1 cellular context compared by ENCODE assay signal in genomic region chr17:32349854-32350661, GRCh38.
TF ChIP-seq lines count a peak whose summit lies in the region.

Gene ZNF207, plus strand, starts transcription at chr17:32350157. Its CDS starts 129 bp downstream, at chr17:32350286.

TF ChIP-seq in HepG2, 621 proteins besides CTCF, POLR2A, EP300 and RAD21 (continued from another document and continues in another):
- TF ChIP-seq ZNF770 (CRISPR knock-in tag; IDR thresholded peaks at IDR 0.05) (0 out of 2 replicates have a peak, but pooled peaks have one; percentile 26), GABPA (IDR thresholded peaks at IDR 0.05; ENCODE audit: low read depth, low read length) (no peak), GABPA (CRISPR knock-in tag; IDR thresholded peaks at IDR 0.05; ENCODE audit: low read depth) (peak; percentile 66; the same call in 1 of the 2 replicates), E2F1 (CRISPR knock-in tag; IDR thresholded peaks at IDR 0.05) (peak; percentile 47; the same call in 1 of the 2 replicates), GATA4 (IDR thresholded peaks at IDR 0.05; ENCODE audit: borderline replicate concordance, low read depth) (peak; percentile 11; the same call in 1 of the 2 replicates), SNAPC2 (CRISPR knock-in tag; IDR thresholded peaks at IDR 0.05) (0 out of 2 replicates have a peak, but pooled peaks have one; percentile 20), ZFP37 (CRISPR knock-in tag; IDR thresholded peaks at IDR 0.05; ENCODE audit: borderline replicate concordance) (no peak), ZNF556 (CRISPR knock-in tag; IDR thresholded peaks at IDR 0.05; ENCODE audit: borderline replicate concordance) (no peak), FOXO4 (CRISPR knock-in tag; conservative IDR thresholded peaks at IDR 0.05) (0 out of 2 replicates have a peak, but pooled peaks have one; percentile 72), MIXL1 (CRISPR knock-in tag; IDR thresholded peaks at IDR 0.05) (0 out of 2 replicates have a peak, but pooled peaks have one; percentile 52), ZNF331 (CRISPR knock-in tag; IDR thresholded peaks at IDR 0.05) (peak; percentile 53), ZBTB21 (CRISPR knock-in tag; IDR thresholded peaks at IDR 0.05) (no peak), ZNF761 (CRISPR knock-in tag; conservative IDR thresholded peaks at IDR 0.05) (no peak), SALL2 (CRISPR knock-in tag; IDR thresholded peaks at IDR 0.05) (no peak; the same call in 1 of the 2 replicates), ZNF609 (CRISPR knock-in tag; IDR thresholded peaks at IDR 0.05; ENCODE audit: borderline replicate concordance) (no peak; the same call in 1 of the 2 replicates), HCFC1 (IDR thresholded peaks at IDR 0.05; ENCODE audit: low read depth, low read length) (peak; percentile 50; the same call in 1 of the 2 replicates), HNRNPL (IDR thresholded peaks at IDR 0.05; ENCODE audit: low read depth, low read length) (peak; percentile 59; the same call in 1 of the 2 replicates), ZNF792 (CRISPR knock-in tag; IDR thresholded peaks at IDR 0.05) (0 out of 2 replicates have a peak, but pooled peaks have one; percentile 22), ATAD3A (CRISPR knock-in tag; IDR thresholded peaks at IDR 0.05) (no peak), TRIM24 (CRISPR knock-in tag; IDR thresholded peaks at IDR 0.05) (no peak), ZNF335 (CRISPR knock-in tag; IDR thresholded peaks at IDR 0.05) (no peak; the same call in 1 of the 2 replicates), FIP1L1 (IDR thresholded peaks at IDR 0.05; ENCODE audit: borderline replicate concordance, insufficient read depth, low read depth, low read length) (no peak), DMTF1 (CRISPR knock-in tag; IDR thresholded peaks at IDR 0.05) (no peak), CERS6 (CRISPR knock-in tag; IDR thresholded peaks at IDR 0.05) (no peak), LCORL (IDR thresholded peaks at IDR 0.05) (peak; percentile 68), LCORL (CRISPR knock-in tag; IDR thresholded peaks at IDR 0.05) (no peak), U2AF1 (optimal IDR thresholded peaks at IDR 0.05; ENCODE audit: low read depth, low read length) (no peak), GFI1 (CRISPR knock-in tag; IDR thresholded peaks at IDR 0.05; ENCODE audit: borderline replicate concordance) (no peak), KMT2B (CRISPR knock-in tag; IDR thresholded peaks at IDR 0.05) (peak; percentile 37; the same call in 1 of the 2 replicates), ZGPAT (CRISPR knock-in tag; IDR thresholded peaks at IDR 0.05) (peak; percentile 74; the same call in 1 of the 2 replicates), PATZ1 (CRISPR knock-in tag; IDR thresholded peaks at IDR 0.05) (no peak), SETDB1 (CRISPR knock-in tag; IDR thresholded peaks at IDR 0.05; ENCODE audit: borderline replicate concordance) (no peak), ZNF879 (CRISPR knock-in tag; IDR thresholded peaks at IDR 0.05) (no peak), DZIP1 (CRISPR knock-in tag; IDR thresholded peaks at IDR 0.05) (no peak), MAFF (IDR thresholded peaks at IDR 0.05; ENCODE audit: low read depth, low read length) (no peak), MTERF4 (CRISPR knock-in tag; IDR thresholded peaks at IDR 0.05) (peak; percentile 80), KDM1A (CRISPR knock-in tag; IDR thresholded peaks at IDR 0.05) (no peak), ZNF569 (CRISPR knock-in tag; IDR thresholded peaks at IDR 0.05; ENCODE audit: borderline replicate concordance) (no peak), ZFP36 (IDR thresholded peaks at IDR 0.05; ENCODE audit: borderline replicate concordance, low read depth, low read length, partially characterized antibody) (no peak), TCF7L2 (IDR thresholded peaks at IDR 0.05; ENCODE audit: low read depth, low read length) (no peak), RAD51 (IDR thresholded peaks at IDR 0.05; ENCODE audit: borderline replicate concordance) (peak; percentile 87)
